ENCODE assay signal across 24 cellular contexts in the genomic region with DNA sequence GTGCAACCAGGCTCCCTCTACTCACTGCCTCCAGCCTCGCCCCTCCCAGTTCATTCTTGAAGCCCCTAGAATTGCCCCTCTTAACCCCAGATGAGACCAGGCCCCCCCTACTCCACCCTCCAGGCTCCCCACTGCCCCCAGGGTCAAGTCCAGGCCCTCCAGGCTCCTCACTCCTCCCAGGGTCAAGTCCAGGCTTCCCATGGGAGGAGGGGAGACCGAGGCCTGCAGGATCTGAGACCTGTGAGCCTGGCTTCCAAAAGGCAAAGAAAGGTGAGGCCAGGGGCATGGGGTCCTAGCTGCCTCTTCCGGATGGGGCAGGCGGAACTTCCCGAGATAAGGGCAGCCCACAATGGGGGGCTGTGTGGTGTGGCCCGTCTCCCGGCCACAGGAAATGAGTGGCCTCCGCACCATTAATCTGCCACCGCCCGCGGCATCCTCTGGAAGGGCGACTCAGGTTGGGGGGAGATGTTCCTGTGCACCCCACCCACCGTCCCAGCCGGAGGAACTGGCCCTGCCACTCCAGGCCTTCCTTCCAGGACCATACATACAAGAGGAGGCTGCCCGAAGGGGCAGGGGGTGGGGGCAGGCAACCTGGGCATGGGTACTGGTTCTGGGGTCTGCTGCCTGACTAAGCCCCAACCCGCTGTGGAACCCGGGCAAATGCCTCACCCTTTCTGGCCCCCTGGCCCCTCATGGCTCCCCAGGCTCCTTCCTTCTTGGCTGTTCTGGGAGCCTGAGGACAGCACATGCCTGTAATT. TPM values are rescaled to one million over a fixed set of nuclear protein-coding genes. Genes with fewer than 3 reads are reported as not detected.
"Had no signal": no experiment of that assay in that cellular context is flagged by ENCODE, and none has a peak within 500 bp of the region (broad histone marks: within the 10 kb centered on the region; RNA-seq: fewer than 3 reads in every experiment).

No MANE protein-coding gene starts in this region.

- ATAC-seq: psoas muscle; right lobe of liver; stimulated activated naive B cell treated with anti-CD40 and anti-IgM and Interleukin-4, amounts not matched to agents 10 μg/mL and 1 μg/mL and 100 μg/mL, for 72 hours; stimulated activated naive CD8-positive, alpha-beta T cell treated with anti-CD3 and anti-CD28 coated beads, Interleukin-15, amount 100 ng/mL, for 72 hours; upper lobe of right lung had no signal

- H3K9me3 Mint-ChIP-seq: endodermal cell; naive B cell; nephron; stimulated activated naive B cell treated with anti-CD40 and anti-IgM and Interleukin-4, amounts not matched to agents 10 μg/mL and 1 μg/mL and 100 μg/mL, for 72 hours; stimulated activated naive CD8-positive, alpha-beta T cell treated with anti-CD3 and anti-CD28 coated beads, Interleukin-15, amount 100 ng/mL, for 72 hours had no signal

- H3K9me3 ChIP-seq: left ventricle myocardium inferior, psoas muscle, right lobe of liver, testis, tibial nerve, upper lobe of right lung had no signal

- H3K4me3 ChIP-seq: coronary artery, hepatocyte, left ventricle myocardium inferior, lung, psoas muscle, right lobe of liver, testis, tibial nerve, upper lobe of right lung had no signal

- H3K36me3 Mint-ChIP-seq: naive B cell; stimulated activated naive B cell treated with anti-CD40 and anti-IgM and Interleukin-4, amounts not matched to agents 10 μg/mL and 1 μg/mL and 100 μg/mL, for 72 hours had no signal

- DNase-seq: effector CD4-positive, alpha-beta T cell; endodermal cell; foreskin melanocyte; left ventricle myocardium inferior; mesenchymal stem cell; midbrain; naive B cell; retina; right lobe of liver; stimulated activated CD4-positive, alpha-beta T cell treated with anti-CD3 and anti-CD28 coated beads, Interleukin-15, amount 100 ng/mL, for 24 hours; stimulated activated CD4-positive, alpha-beta T cell treated with anti-CD3 and anti-CD28 coated beads, Interleukin-2, amount 100 ng/mL, for 24 hours; stimulated activated CD4-positive, alpha-beta T cell treated with anti-CD3 and anti-CD28 coated beads, Interleukin-4, amount 100 ng/mL, for 4 hours; stimulated activated naive B cell treated with anti-CD40 and anti-IgM and Interleukin-4, amounts not matched to agents 10 μg/mL and 1 μg/mL and 100 μg/mL, for 72 hours; stimulated activated naive CD8-positive, alpha-beta T cell treated with anti-CD3 and anti-CD28 coated beads, Interleukin-15, amount 100 ng/mL, for 72 hours; testis; upper lobe of right lung had no signal

- H3K27me3 ChIP-seq: hepatocyte, right lobe of liver, testis, upper lobe of right lung had no signal

- H3K27ac Mint-ChIP-seq: endodermal cell; nephron; stimulated activated naive B cell treated with anti-CD40 and anti-IgM and Interleukin-4, amounts not matched to agents 10 μg/mL and 1 μg/mL and 100 μg/mL, for 72 hours; stimulated activated naive CD8-positive, alpha-beta T cell treated with anti-CD3 and anti-CD28 coated beads, Interleukin-15, amount 100 ng/mL, for 72 hours had no signal

- H3K4me1 ChIP-seq: parathyroid adenoma, testis, upper lobe of right lung had no signal

- H3K27ac ChIP-seq: coronary artery, hepatocyte, left ventricle myocardium inferior, parathyroid adenoma, psoas muscle, right lobe of liver, testis, tibial nerve, upper lobe of right lung had no signal

- H3K4me3 Mint-ChIP-seq: endodermal cell; nephron; stimulated activated naive B cell treated with anti-CD40 and anti-IgM and Interleukin-4, amounts not matched to agents 10 μg/mL and 1 μg/mL and 100 μg/mL, for 72 hours; stimulated activated naive CD8-positive, alpha-beta T cell treated with anti-CD3 and anti-CD28 coated beads, Interleukin-15, amount 100 ng/mL, for 72 hours had no signal

- H3K36me3 ChIP-seq: left ventricle myocardium inferior, right lobe of liver, tibial nerve, upper lobe of right lung had no signal

RNA-seq across cellular contexts. Expression of a gene that starts 35.1 kb away (rescaled TPM):
- total RNA-seq: dermis microvascular lymphatic vessel endothelial cell had no signal
